In genomic region chr4:138320856-138321255, GRCh38 we compare ENCODE assay signal across 17 cellular contexts.
"Had no signal": no experiment of that assay in that cellular context is flagged by ENCODE, and none has a peak within 500 bp of the region (broad histone marks: within the 10 kb centered on the region; RNA-seq: fewer than 3 reads in every experiment).

No MANE protein-coding gene starts in this region.

- H3K4me1 Mint-ChIP-seq: naive thymus-derived CD8-positive, alpha-beta T cell; stimulated activated effector memory CD8-positive, alpha-beta T cell treated with anti-CD3 and anti-CD28 coated beads, Interleukin-12 subunit alpha, Interleukin-12 subunit beta, amount 100 ng/mL, for 72 hours had no signal

- H3K27me3 ChIP-seq: colonic mucosa, heart left ventricle, ovary, right lobe of liver, suprapubic skin, thyroid gland had no signal

- H3K36me3 Mint-ChIP-seq: naive thymus-derived CD8-positive, alpha-beta T cell; stimulated activated effector memory CD8-positive, alpha-beta T cell treated with anti-CD3 and anti-CD28 coated beads, Interleukin-12 subunit alpha, Interleukin-12 subunit beta, amount 100 ng/mL, for 72 hours; type B pancreatic cell had no signal

- DNase-seq: colonic mucosa; effector CD8-positive, alpha-beta T cell; foreskin melanocyte; heart left ventricle; mucosa of descending colon; naive thymus-derived CD8-positive, alpha-beta T cell; ovary; retina; right lobe of liver; stimulated activated CD4-positive, alpha-beta T cell treated with anti-CD3 and anti-CD28 coated beads, Interleukin-4, amount 100 ng/mL, for 1 hour; stimulated activated CD8-positive, alpha-beta memory T cell treated with anti-CD3 and anti-CD28 coated beads, Interleukin-4, amount 100 ng/mL, for 48 hours; stimulated activated naive CD8-positive, alpha-beta T cell treated with anti-CD3 and anti-CD28 coated beads, Interleukin-15, Interleukin-2, amounts not matched to agents 100 U/mL and 50 U/mL, for 24 hours; thyroid gland had no signal

- ATAC-seq: heart left ventricle; mucosa of descending colon; naive thymus-derived CD8-positive, alpha-beta T cell; right lobe of liver; stimulated activated effector memory CD8-positive, alpha-beta T cell treated with anti-CD3 and anti-CD28 coated beads, Interleukin-12 subunit alpha, Interleukin-12 subunit beta, amount 100 ng/mL, for 72 hours; stimulated activated naive CD8-positive, alpha-beta T cell treated with anti-CD3 and anti-CD28 coated beads, Interleukin-15, Interleukin-2, amounts not matched to agents 100 U/mL and 50 U/mL, for 24 hours had no signal

- H3K9me3 Mint-ChIP-seq: stimulated activated effector memory CD8-positive, alpha-beta T cell treated with anti-CD3 and anti-CD28 coated beads, Interleukin-12 subunit alpha, Interleukin-12 subunit beta, amount 100 ng/mL, for 72 hours had no signal

- H3K9me3 ChIP-seq: colonic mucosa, mucosa of descending colon, ovary, prostate gland, right lobe of liver, suprapubic skin, thyroid gland had no signal

- H3K4me3 ChIP-seq: colonic mucosa, heart left ventricle, mucosa of descending colon, ovary, prostate gland, right lobe of liver, suprapubic skin, thyroid gland had no signal

- H3K36me3 ChIP-seq: colonic mucosa, heart left ventricle, ovary, prostate gland, right lobe of liver, suprapubic skin, thyroid gland had no signal

- H3K4me1 ChIP-seq: colonic mucosa, heart left ventricle, prostate gland, right lobe of liver, suprapubic skin, thyroid gland had no signal

- H3K4me3 Mint-ChIP-seq: naive thymus-derived CD8-positive, alpha-beta T cell; stimulated activated effector memory CD8-positive, alpha-beta T cell treated with anti-CD3 and anti-CD28 coated beads, Interleukin-12 subunit alpha, Interleukin-12 subunit beta, amount 100 ng/mL, for 72 hours; type B pancreatic cell had no signal

- H3K27ac ChIP-seq: colonic mucosa, heart left ventricle, ovary, prostate gland, right lobe of liver, suprapubic skin, thyroid gland had no signal

- H3K27ac Mint-ChIP-seq: naive thymus-derived CD8-positive, alpha-beta T cell; stimulated activated effector memory CD8-positive, alpha-beta T cell treated with anti-CD3 and anti-CD28 coated beads, Interleukin-12 subunit alpha, Interleukin-12 subunit beta, amount 100 ng/mL, for 72 hours; type B pancreatic cell had no signal
